24 cellular contexts compared by ENCODE assay signal in genomic region chr12:130076752-130077151, GRCh38.
DNase-seq lines count a peak whose midpoint lies in the region; ATAC-seq, FAIRE-seq and TF ChIP-seq lines count a peak whose summit lies in the region.
"Had no signal": no experiment of that assay in that cellular context is flagged by ENCODE, and none has a peak within 500 bp of the region (broad histone marks: within the 10 kb centered on the region; RNA-seq: fewer than 3 reads in every experiment).

No MANE protein-coding gene starts in this region.

- H3K9me3 ChIP-seq in heart left ventricle (peaks cover 0 to 13% (median 0%) of the 10 kb centered on the region in 12 donors), upper lobe of right lung (no peaks in the 10 kb centered on the region), vagina (no peaks in the 10 kb centered on the region)

- H3K4me1 ChIP-seq in heart left ventricle (no peaks in the 10 kb centered on the region), upper lobe of right lung (no peaks in the 10 kb centered on the region), vagina (peaks cover 15% of the 10 kb centered on the region)
- H3K4me1 ChIP-seq: Caco-2 had no signal

- no peaks in the 10 kb centered on the region for H3K36me3 ChIP-seq in heart left ventricle
- no peaks in the 10 kb centered on the region for H3K36me3 ChIP-seq in bronchial epithelial cell (ENCODE audit: control insufficient read depth, insufficient read depth, low read length)
- no peaks in the 10 kb centered on the region for H3K36me3 ChIP-seq in upper lobe of right lung
- no peaks in the 10 kb centered on the region for H3K36me3 ChIP-seq in vagina

- H3K27me3 ChIP-seq in heart left ventricle, result peaks cover 0 to 17% (median 0%) of the 10 kb centered on the region in 9 donors
- no peaks in the 10 kb centered on the region for H3K27me3 ChIP-seq in bronchial epithelial cell (ENCODE audit: control insufficient read depth, insufficient read depth, low read length)
- H3K27me3 ChIP-seq in upper lobe of right lung, result no peaks in the 10 kb centered on the region
- no peaks in the 10 kb centered on the region for H3K27me3 ChIP-seq in vagina

- H3K27ac ChIP-seq in heart left ventricle (no peak overlapping the region), upper lobe of right lung (no peak overlapping the region), vagina (no peak overlapping the region)

- FAIRE-seq in bronchial epithelial cell (lab: Jason Lieb, UNC), result no peak
- FAIRE-seq: A204.1, G401.6, GM18507, HTR-8/SVneo had no signal

- WGBS in heart left ventricle, 4 donors, result 14 to 22% (median 16%) methylated on average over 5 of the region's 5 CpGs

- intact Hi-C loops in heart left ventricle (cut with DNase I) (no loop called here), cardiac septum (cut with DNase I) (no loop called here), upper lobe of right lung (cut with DNase I) (no loop called here), vagina (cut with DNase I) (no loop called here)

- peak in 3 of 4 donors; percentile 42 to 85 (median 46) for ATAC-seq in heart left ventricle
- ATAC-seq in upper lobe of right lung, result peak; percentile 42
- ATAC-seq: GM23338, Panc1, SK-N-SH treated with all-trans-retinoic acid at 6 μM for 48 hours had no signal

- no peak for TF ChIP-seq CTCF in heart left ventricle (IDR thresholded peaks at IDR 0.05)
- no peak for TF ChIP-seq CTCF in bronchial epithelial cell (IDR thresholded peaks at IDR 0.05; ENCODE audit: insufficient read depth, low read length, severe bottlenecking)
- TF ChIP-seq CTCF in upper lobe of right lung (IDR thresholded peaks at IDR 0.05), result no peak
- no peak for TF ChIP-seq CTCF in vagina (IDR thresholded peaks at IDR 0.05)

- DNase-seq in heart left ventricle (no peak), cardiac septum (ENCODE audit: low spot score) (no peak), DMS53 (lab: John Stamatoyannopoulos, UW) (peak; percentile 85), bronchial epithelial cell (ENCODE audit: low read depth) (peak; percentile 46), upper lobe of right lung (no peak), KG1 (lab: John Stamatoyannopoulos, UW) (no peak), vagina (ENCODE audit: extremely low spot score in 2 of 2) (no peak)
- DNase-seq: Caco-2; CD4-positive, CD25-positive, alpha-beta regulatory T cell; HCEC 1CT; IMR-90; NCI-H1105; NCI-H146; NCI-H2081; NCI-H2171; NCI-H345; NCI-H526 treated with DMSO at 0.1 percent for 48 hours had no signal

- TF ChIP-seq POLR2A in heart left ventricle (IDR thresholded peaks at IDR 0.05) (no peak), vagina (IDR thresholded peaks at IDR 0.05) (no peak)

- H3K4me3 ChIP-seq in heart left ventricle, result no peak overlapping the region
- no peak overlapping the region for H3K4me3 ChIP-seq in bronchial epithelial cell (ENCODE audit: low read depth, low read length)
- no peak overlapping the region for H3K4me3 ChIP-seq in upper lobe of right lung
- no peak overlapping the region for H3K4me3 ChIP-seq in vagina
- H3K4me3 ChIP-seq: GM23338 had no signal

Comparison
In these comparisons a context has a peak if more than half of its experiments do, and no peak if none do; other contexts are left out.
1. DNase-seq: peak in DMS53 (single experiment) and bronchial epithelial cell (single experiment); none in heart left ventricle (0 of 5), cardiac septum (single experiment), upper lobe of right lung (single experiment), KG1 (single experiment) and vagina (0 of 2).